9 cellular contexts compared by ENCODE assay signal in genomic region chr15:80160570-80161156, GRCh38. TPM values are rescaled to one million over a fixed set of nuclear protein-coding genes. Genes with fewer than 3 reads are reported as not detected.
DNase-seq lines count a peak whose midpoint lies in the region; ATAC-seq and TF ChIP-seq lines count a peak whose summit lies in the region.
"Had no signal": no experiment of that assay in that cellular context is flagged by ENCODE, and none has a peak within 500 bp of the region (broad histone marks: within the 10 kb centered on the region; RNA-seq: fewer than 3 reads in every experiment).

No MANE protein-coding gene starts in this region.

- CTCF ChIA-PET in SK-N-SH (lab: Yijun Ruan, JAX), result interaction anchor here (3.1 kb wide), 1 partner anchor 12 kb away, joined by 18 read pairs; no protein-coding TSS in a partner anchor

- POLR2A ChIA-PET in SK-N-SH (lab: Yijun Ruan, JAX), result no interaction called here

- no peaks in the 10 kb centered on the region for H3K9me2 ChIP-seq in SK-N-SH

- no peak for TF ChIP-seq RAD21 in SK-N-SH (IDR thresholded peaks at IDR 0.05; ENCODE audit: low read length)

- DNase-seq in A172 (ENCODE audit: low spot score) (peak; percentile 84), SK-N-SH (no peak), epithelial cell of esophagus (ENCODE audit: low read depth) (peak; percentile 97), naive B cell (no peak), iPS-NIHi7 (ENCODE audit: extremely low spot score) (no peak), NCI-H187 (lab: John Stamatoyannopoulos, UW) (no peak)

- no peak overlapping the region for H2AFZ ChIP-seq in SK-N-SH (ENCODE audit: low read depth)

- H3K4me3 ChIP-seq in SK-N-SH (ENCODE audit: low read depth in 2 of 2, low read length in 1 of 2), result no peak overlapping the region
- H3K4me3 ChIP-seq in epithelial cell of esophagus (ENCODE audit: low read length), result no peak overlapping the region

- ATAC-seq in GM18499 (IDR thresholded peaks at IDR 0.05; ENCODE audit: insufficient read depth, unreplicated experiment) (peak; percentile 63), HG03060 (IDR thresholded peaks at IDR 0.05; ENCODE audit: low read depth, unreplicated experiment) (peak; percentile 52), naive B cell (ENCODE audit: low read depth in 2 of 2) (peak; percentile 49 to 64)
- ATAC-seq: HCT116 had no signal

- peaks cover 13 to 41% of the 10 kb centered on the region in 2 experiments for H3K36me3 ChIP-seq in SK-N-SH (replicated peaks in 1 of 2; ENCODE audit: control insufficient read depth in 1 of 2, insufficient read depth in 2 of 2, low read length in 1 of 2)

- no peak for TF ChIP-seq EP300 in SK-N-SH (IDR thresholded peaks at IDR 0.05; ENCODE audit: borderline replicate concordance in 1 of 2, low read depth in 1 of 2, low read length in 1 of 2)

- no peaks in the 10 kb centered on the region for H3K27me3 Mint-ChIP-seq in naive B cell

- H3K9me3 ChIP-seq in SK-N-SH, result no peaks in the 10 kb centered on the region

- H3K79me2 ChIP-seq in SK-N-SH (ENCODE audit: insufficient read depth), result no peaks in the 10 kb centered on the region

- H3K4me1 Mint-ChIP-seq in naive B cell, result peaks cover 14 to 29% (median 24%) of the 10 kb centered on the region in 3 donors

- peaks cover 0 to 4% (median 0%) of the 10 kb centered on the region in 7 donors for H3K9me3 Mint-ChIP-seq in naive B cell

- H4K20me1 ChIP-seq in SK-N-SH (ENCODE audit: insufficient read depth), result no peaks in the 10 kb centered on the region

- no peak overlapping the region for H3K4me2 ChIP-seq in SK-N-SH

- peak overlapping the region in 3 of 6 donors; percentile 37 to 83 (median 50) for H3K27ac Mint-ChIP-seq in naive B cell

- H3K27ac ChIP-seq in SK-N-SH (ENCODE audit: low read depth in 2 of 2, low read length in 1 of 2), result peak overlapping the region in 1 of 2 experiments; percentile 6; a peak in 3 of 4 replicates

- H3K36me3 Mint-ChIP-seq in naive B cell, result peaks cover 0 to 8% of the 10 kb centered on the region in 2 donors

- H3K9ac ChIP-seq in SK-N-SH, result no peak overlapping the region

- no peak for TF ChIP-seq CTCF in SK-N-SH (IDR thresholded peaks at IDR 0.05)
- no peak for TF ChIP-seq CTCF in epithelial cell of esophagus (IDR thresholded peaks at IDR 0.05; ENCODE audit: insufficient read depth, low read depth, low read length, missing control alignments)

- H3K27me3 ChIP-seq in SK-N-SH (ENCODE audit: insufficient read depth), result no peaks in the 10 kb centered on the region

- H3K4me1 ChIP-seq in SK-N-SH (ENCODE audit: control insufficient read depth in 1 of 2, insufficient read depth in 2 of 2, low read depth in 1 of 2, low read length in 1 of 2), result no peaks in the 10 kb centered on the region; a peak in 1 of 4 replicates

- H3K4me3 Mint-ChIP-seq in naive B cell, result no peak overlapping the region

- H3F3A ChIP-seq in SK-N-SH (replicated peaks; ENCODE audit: insufficient read depth), result no peaks in the 10 kb centered on the region

- WGBS in SK-N-SH (ENCODE audit: low lambda C conversion rate), result 79% methylated on average over 7 of the region's 7 CpGs

TF ChIP-seq in SK-N-SH, 30 proteins besides CTCF, POLR2A, EP300 and RAD21 (continues in another document):
- no peak for TF ChIP-seq REST (IDR thresholded peaks at IDR 0.05; ENCODE audit: low read depth, low read length)
- TF ChIP-seq USF2 (IDR thresholded peaks at IDR 0.05; ENCODE audit: borderline replicate concordance, low read depth, low read length), result no peak
- TF ChIP-seq TEAD4 (IDR thresholded peaks at IDR 0.05; ENCODE audit: borderline replicate concordance, insufficient read depth), result no peak
- no peak for TF ChIP-seq JUND (IDR thresholded peaks at IDR 0.05)
- no peak for TF ChIP-seq MEF2A (IDR thresholded peaks at IDR 0.05; ENCODE audit: borderline replicate concordance, low read depth)
- TF ChIP-seq GABPA (IDR thresholded peaks at IDR 0.05; ENCODE audit: low read depth), result no peak
- TF ChIP-seq POLR2AphosphoS5 (IDR thresholded peaks at IDR 0.05; ENCODE audit: low read depth, low read length), result no peak
- TF ChIP-seq NRF1 (IDR thresholded peaks at IDR 0.05; ENCODE audit: low read depth, low read length), result no peak
- no peak for TF ChIP-seq TAF1 (IDR thresholded peaks at IDR 0.05; ENCODE audit: borderline replicate concordance, low read depth, low read length)
- TF ChIP-seq IRF3 (IDR thresholded peaks at IDR 0.05; ENCODE audit: low read depth, low read length), result no peak
- TF ChIP-seq PBX3 (IDR thresholded peaks at IDR 0.05), result no peak
- no peak for TF ChIP-seq MXI1 (IDR thresholded peaks at IDR 0.05; ENCODE audit: low read depth, low read length)
- TF ChIP-seq MAX (IDR thresholded peaks at IDR 0.05; ENCODE audit: low read depth), result peak; percentile 97
- TF ChIP-seq SIN3A (IDR thresholded peaks at IDR 0.05; ENCODE audit: borderline replicate concordance, low read depth, low read length), result no peak
- no peak for TF ChIP-seq NFIC (IDR thresholded peaks at IDR 0.05; ENCODE audit: borderline replicate concordance)
- TF ChIP-seq SMC3 (IDR thresholded peaks at IDR 0.05; ENCODE audit: low read depth, low read length), result no peak
- no peak for TF ChIP-seq RXRA (IDR thresholded peaks at IDR 0.05; ENCODE audit: borderline replicate concordance, low read depth)
- TF ChIP-seq EZH2phosphoT487 (IDR thresholded peaks at IDR 0.05; ENCODE audit: borderline replicate concordance, low read depth), result no peak
- no peak for TF ChIP-seq GATA2 (CRISPR knock-in tag; IDR thresholded peaks at IDR 0.05)

RNA-seq across cellular contexts. Expression of gene FAH, which starts 7.9 kb away (rescaled TPM):
- 22.6 and 24.5 TPM in 2 replicates for total RNA-seq in A172 (2014; rRNA removed; shearing (Covaris generic))
- 34.9 and 36.9 TPM in 2 replicates for polyA plus RNA-seq in SK-N-SH (2012; rRNA removed)
- polyA plus RNA-seq in SK-N-SH (2012; cell fraction: cytosol; rRNA removed), result 24.4 and 27.8 TPM in 2 replicates
- 64.1 and 93.9 TPM in 2 replicates for polyA plus RNA-seq in SK-N-SH (2012; cell fraction: nucleus; rRNA removed)
- polyA plus RNA-seq in naive B cell (ENCODE audit: low read depth in 6 of 6), result 1 to 10 TPM in 2 of 6 donors, under 1 TPM in 3, not detected in 1; 0.58 to 1.7 (median 0.97) TPM

Comparison
In these comparisons a context has a peak if more than half of its experiments do, and no peak if none do; other contexts are left out.
1. DNase-seq: peak in A172 (single experiment) and epithelial cell of esophagus (single experiment); none in SK-N-SH (single experiment), naive B cell (single experiment), iPS-NIHi7 (single experiment) and NCI-H187 (0 of 2).
2. RNA of gene FAH, which starts 7.9 kb away (polyA plus RNA-seq): 24.4 to 93.9 TPM in SK-N-SH; 0.58 to 1.7 TPM in naive B cell; every median in the first group is over 4 times any median in the second.
3. Peak in every context shown above with its lines, with median percentiles within 50 percentile points of each other: ATAC-seq.